Comparison of ENCODE assay signal across 8 cellular contexts in genomic region chr1:207335695-207336363, GRCh38. TPM values are rescaled to one million over a fixed set of nuclear protein-coding genes. Genes with fewer than 3 reads are reported as not detected.
DNase-seq lines count a peak whose midpoint lies in the region; ATAC-seq and TF ChIP-seq lines count a peak whose summit lies in the region.

No MANE protein-coding gene starts in this region.

- H3K4me3 ChIP-seq in GM06990 (replicated peaks; ENCODE audit: low read depth, low read length): 0 out of 2 replicates have a peak overlapping the region, but pooled peaks have one; percentile 2
- H3K4me3 ChIP-seq in Caco-2 (ENCODE audit: low read depth, low read length): no peak overlapping the region

- intact Hi-C loops in Caco-2 (cut with micrococcal nuclease; ENCODE audit: unreplicated experiment): loop anchor here (5.0 kb wide), 1 partner anchor 254 kb away; no protein-coding TSS in a partner anchor

- peaks cover 72% of the 10 kb centered on the region for H3K4me1 Mint-ChIP-seq in activated naive CD8-positive, alpha-beta T cell treated with anti-CD3 and anti-CD28 coated beads, Interleukin-2, amount 50 U/mL, for 24 hours
- peaks cover 14% of the 10 kb centered on the region for H3K4me1 Mint-ChIP-seq in Caco-2 (ENCODE audit: low read depth, unreplicated experiment)

- peaks cover 39% of the 10 kb centered on the region for H3K9me3 Mint-ChIP-seq in activated naive CD8-positive, alpha-beta T cell treated with anti-CD3 and anti-CD28 coated beads, Interleukin-2, amount 50 U/mL, for 24 hours
- H3K9me3 Mint-ChIP-seq in Caco-2 (ENCODE audit: unreplicated experiment): peaks cover 10% of the 10 kb centered on the region

- DNase-seq in GM06990 (ENCODE audit: extremely low read depth, insufficient read length) (peak; percentile 76), omental fat pad (ENCODE audit: low spot score) (no peak), Caco-2 (no peak), SW480 (ENCODE audit: low spot score) (no peak)
- DNase-seq in activated naive CD8-positive, alpha-beta T cell treated with anti-CD3 and anti-CD28 coated beads, Interleukin-2, amount 50 U/mL, for 24 hours: no peak

- peaks cover 87% of the 10 kb centered on the region for H3K36me3 Mint-ChIP-seq in activated naive CD8-positive, alpha-beta T cell treated with anti-CD3 and anti-CD28 coated beads, Interleukin-2, amount 50 U/mL, for 24 hours (ENCODE audit: low read depth)
- H3K36me3 Mint-ChIP-seq in Caco-2 (ENCODE audit: insufficient read depth, unreplicated experiment): peaks cover 69% of the 10 kb centered on the region

- no TSS peak for BruUV-seq in Caco-2 (replicated peaks; lab: Mats Ljungman, UMichigan)

- H3K9me3 ChIP-seq in Caco-2: no peaks in the 10 kb centered on the region

- TF ChIP-seq CTCF in GM06990 (IDR thresholded peaks at IDR 0.05; ENCODE audit: insufficient read depth, low read length, poor library complexity, severe bottlenecking): peak; percentile 42
- no peak for TF ChIP-seq CTCF in omental fat pad (IDR thresholded peaks at IDR 0.05)
- no peak for TF ChIP-seq CTCF in Caco-2 (IDR thresholded peaks at IDR 0.05; ENCODE audit: insufficient read depth in 1 of 2, low read depth in 1 of 2, low read length in 1 of 2, severe bottlenecking in 1 of 2, unreplicated experiment in 1 of 2)

- POLR2A ChIA-PET in Caco-2 (lab: Charles Lee): interaction anchor here (1.0 kb wide), 1 partner anchor 15 kb away, joined by 4 read pairs; no protein-coding TSS in a partner anchor

- ATAC-seq in GM19467 (IDR thresholded peaks at IDR 0.05; ENCODE audit: unreplicated experiment) (peak; percentile 66), HG03460 (IDR thresholded peaks at IDR 0.05; ENCODE audit: unreplicated experiment) (peak; percentile 60), omental fat pad (ENCODE audit: low FRiP score) (peak; percentile 61), SK-N-SH treated with all-trans-retinoic acid at 6 μM for 48 hours (no peak)
- ATAC-seq in activated naive CD8-positive, alpha-beta T cell treated with anti-CD3 and anti-CD28 coated beads, Interleukin-2, amount 50 U/mL, for 24 hours: peak; percentile 26

- H3K27me3 Mint-ChIP-seq in activated naive CD8-positive, alpha-beta T cell treated with anti-CD3 and anti-CD28 coated beads, Interleukin-2, amount 50 U/mL, for 24 hours: peaks cover 4% of the 10 kb centered on the region
- H3K27me3 Mint-ChIP-seq in Caco-2 (ENCODE audit: insufficient read depth, unreplicated experiment): no peaks in the 10 kb centered on the region

- CTCF ChIA-PET in Caco-2 (lab: Charles Lee): interaction anchor here (0.6 to 2.1 kb wide), 4 partner anchors 12 to 251 kb away, joined by 3 to 4 read pairs (median 3); no protein-coding TSS in a partner anchor

- H3K27me3 ChIP-seq in GM06990 (replicated peaks; ENCODE audit: control insufficient read depth, insufficient read depth, low read length) (no peaks in the 10 kb centered on the region), Caco-2 (replicated peaks; ENCODE audit: control insufficient read depth, insufficient read depth, low read length) (no peaks in the 10 kb centered on the region)

- peak overlapping the region; percentile 56 for H3K4me3 Mint-ChIP-seq in activated naive CD8-positive, alpha-beta T cell treated with anti-CD3 and anti-CD28 coated beads, Interleukin-2, amount 50 U/mL, for 24 hours
- H3K4me3 Mint-ChIP-seq in Caco-2 (ENCODE audit: unreplicated experiment): no peak overlapping the region

- no peaks in the 10 kb centered on the region for H3K4me1 ChIP-seq in Caco-2

- H3K27ac Mint-ChIP-seq in activated naive CD8-positive, alpha-beta T cell treated with anti-CD3 and anti-CD28 coated beads, Interleukin-2, amount 50 U/mL, for 24 hours: peak overlapping the region; percentile 95
- H3K27ac Mint-ChIP-seq in Caco-2 (ENCODE audit: unreplicated experiment): no peak overlapping the region

- H3K36me3 ChIP-seq in GM06990 (ENCODE audit: control insufficient read depth, insufficient read depth, low read length) (no peaks in the 10 kb centered on the region; the same call in none of the 2 replicates), Caco-2 (ENCODE audit: control insufficient read depth, insufficient read depth, low read length) (peaks cover 4% of the 10 kb centered on the region)

TF ChIP-seq in SK-N-SH treated with all-trans-retinoic acid at 6 μM for 48 hours, 23 proteins besides CTCF, POLR2A, EP300 and RAD21:
- TF ChIP-seq ESRRG (CRISPR knock-in tag; IDR thresholded peaks at IDR 0.05): no peak
- TF ChIP-seq ARNTL (CRISPR knock-in tag; IDR thresholded peaks at IDR 0.05; ENCODE audit: borderline replicate concordance, low read depth): no peak
- no peak for TF ChIP-seq OSR1 (CRISPR knock-in tag; IDR thresholded peaks at IDR 0.05)
- TF ChIP-seq RARB (CRISPR knock-in tag; IDR thresholded peaks at IDR 0.05): no peak
- no peak for TF ChIP-seq ZNF70 (CRISPR knock-in tag; IDR thresholded peaks at IDR 0.05)
- no peak for TF ChIP-seq PPARA (CRISPR knock-in tag; IDR thresholded peaks at IDR 0.05; ENCODE audit: borderline replicate concordance)
- TF ChIP-seq TCF4 (CRISPR knock-in tag; IDR thresholded peaks at IDR 0.05; ENCODE audit: borderline replicate concordance): no peak

RNA-seq across cellular contexts. Expression of gene CD55, which starts 14.4 kb away (rescaled TPM):
- total RNA-seq in omental fat pad (100 to 1,000 TPM in 3 of 4 donors, 10 to 100 TPM in 1; 86.2 to 468 (median 195) TPM), Caco-2 (2022) (195 and 197 TPM in 2 replicates)
